In genomic region chr9:121652838-121653231, GRCh38 we compare ENCODE assay signal across 14 cellular contexts. TPM values are rescaled to one million over a fixed set of nuclear protein-coding genes. Genes with fewer than 3 reads are reported as not detected.
DNase-seq lines count a peak whose midpoint lies in the region; ATAC-seq and TF ChIP-seq lines count a peak whose summit lies in the region.
"Had no signal": no experiment of that assay in that cellular context is flagged by ENCODE, and none has a peak within 500 bp of the region (broad histone marks: within the 10 kb centered on the region; RNA-seq: fewer than 3 reads in every experiment).

No MANE protein-coding gene starts in this region.

- H3K27me3 Mint-ChIP-seq in activated T-helper 2 cell treated with anti-CD3 and anti-CD28 coated beads, Interferon-gamma antibody, Interleukin-2, Interleukin-4, amounts not matched to agents 10 μg/mL and 5 μg/mL and 100 μg/mL, durations not matched to agents 14 hours and 24 hours and 36 hours (ENCODE audit: low read depth) = peaks cover 55% of the 10 kb centered on the region
- H3K27me3 Mint-ChIP-seq in activated T-cell treated with anti-CD3 and anti-CD28 coated beads, Interleukin-2, amount 50 U/mL, for 72 hours (ENCODE audit: low read depth) = peaks cover 51% of the 10 kb centered on the region

- no peak overlapping the region for H3K27ac ChIP-seq in BLaER1 treated with 17β-estradiol and CSF1 and Interleukin-3, amounts not matched to agents 10 nM and 100 nM
- H3K27ac ChIP-seq: brain microvascular endothelial cell had no signal

- no peaks in the 10 kb centered on the region for H3K9me3 Mint-ChIP-seq in activated T-helper 2 cell treated with anti-CD3 and anti-CD28 coated beads, Interferon-gamma antibody, Interleukin-2, Interleukin-4, amounts not matched to agents 10 μg/mL and 5 μg/mL and 100 μg/mL, durations not matched to agents 14 hours and 24 hours and 36 hours
- no peaks in the 10 kb centered on the region for H3K9me3 Mint-ChIP-seq in activated T-cell treated with anti-CD3 and anti-CD28 coated beads, Interleukin-2, amount 50 U/mL, for 72 hours
- H3K9me3 Mint-ChIP-seq: naive thymus-derived CD4-positive, alpha-beta T cell had no signal

- no peaks in the 10 kb centered on the region for H3K4me1 Mint-ChIP-seq in activated T-helper 2 cell treated with anti-CD3 and anti-CD28 coated beads, Interferon-gamma antibody, Interleukin-2, Interleukin-4, amounts not matched to agents 10 μg/mL and 5 μg/mL and 100 μg/mL, durations not matched to agents 14 hours and 24 hours and 36 hours (ENCODE audit: low read depth)
- H3K4me1 Mint-ChIP-seq in activated T-cell treated with anti-CD3 and anti-CD28 coated beads, Interleukin-2, amount 50 U/mL, for 72 hours (ENCODE audit: low read depth) = peaks cover 9% of the 10 kb centered on the region

- peaks cover 34 to 45% (median 37%) of the 10 kb centered on the region in 11 experiments for H3K27me3 ChIP-seq in BLaER1 treated with 17β-estradiol and CSF1 and Interleukin-3, amounts not matched to agents 10 nM and 100 nM
- peaks cover 3% of the 10 kb centered on the region for H3K27me3 ChIP-seq in kidney epithelial cell (ENCODE audit: control insufficient read depth, insufficient read depth, low read length)

- H3K36me3 Mint-ChIP-seq in activated T-helper 2 cell treated with anti-CD3 and anti-CD28 coated beads, Interferon-gamma antibody, Interleukin-2, Interleukin-4, amounts not matched to agents 10 μg/mL and 5 μg/mL and 100 μg/mL, durations not matched to agents 14 hours and 24 hours and 36 hours (ENCODE audit: low read depth) = no peaks in the 10 kb centered on the region
- no peaks in the 10 kb centered on the region for H3K36me3 Mint-ChIP-seq in activated T-cell treated with anti-CD3 and anti-CD28 coated beads, Interleukin-2, amount 50 U/mL, for 72 hours (ENCODE audit: insufficient read depth in 2 of 2)
- H3K36me3 Mint-ChIP-seq: naive thymus-derived CD4-positive, alpha-beta T cell had no signal

- TF ChIP-seq CTCF in astrocyte of the cerebellum (IDR thresholded peaks at IDR 0.05; ENCODE audit: low read depth, low read length, missing control alignments) (no peak), kidney epithelial cell (IDR thresholded peaks at IDR 0.05; ENCODE audit: insufficient read depth, low read length, poor library complexity, severe bottlenecking) (no peak), retinal pigment epithelial cell (conservative IDR thresholded peaks at IDR 0.05; ENCODE audit: low read depth, low read length) (no peak)

- H3K4me3 ChIP-seq in BLaER1 treated with 17β-estradiol and CSF1 and Interleukin-3, amounts not matched to agents 10 nM and 100 nM = peak overlapping the region in 8 of 10 experiments; percentile 66 to 77 (median 72); a peak in 16 of 20 replicates
- H3K4me3 ChIP-seq in astrocyte of the cerebellum (ENCODE audit: low read depth, low read length) (peak overlapping the region; percentile 50), kidney epithelial cell (ENCODE audit: low read depth, low read length) (peak overlapping the region; percentile 68), retinal pigment epithelial cell (ENCODE audit: low read length) (peak overlapping the region; percentile 68)

- no peak for DNase-seq in astrocyte of the cerebellum (ENCODE audit: low read depth)
- no peak for DNase-seq in kidney epithelial cell (ENCODE audit: low read depth)
- no peak for DNase-seq in retinal pigment epithelial cell (ENCODE audit: low read depth)
- no peak for DNase-seq in activated T-helper 2 cell treated with anti-CD3 and anti-CD28 coated beads, Interferon-gamma antibody, Interleukin-2, Interleukin-4, amounts not matched to agents 10 μg/mL and 5 μg/mL and 100 μg/mL, durations not matched to agents 14 hours and 24 hours and 36 hours (ENCODE audit: low spot score)
- no peak for DNase-seq in NAMALWA (ENCODE audit: low spot score)
- DNase-seq in DMS153 treated with DMSO at 0.1 percent for 48 hours (lab: John Stamatoyannopoulos, UW; ENCODE audit: unreplicated experiment) = no peak
- no peak for DNase-seq in activated T-cell treated with anti-CD3 and anti-CD28 coated beads, Interleukin-2, amount 50 U/mL, for 72 hours
- DNase-seq: activated CD8-positive, alpha-beta memory T cell treated with anti-CD3 and anti-CD28 coated beads, Interleukin-2, amount 50 U/mL, for 48 hours; brain microvascular endothelial cell; HCEC 1CT; naive thymus-derived CD4-positive, alpha-beta T cell; NCI-H526 treated with DMSO at 0.1 percent for 48 hours had no signal

- ATAC-seq in activated T-cell treated with anti-CD3 and anti-CD28 coated beads, Interleukin-2, amount 50 U/mL, for 72 hours (replicated peaks in 1 of 2) = no peak
- ATAC-seq: naive thymus-derived CD4-positive, alpha-beta T cell had no signal

- no peaks in the 10 kb centered on the region for H3K9me3 ChIP-seq in BLaER1 treated with 17β-estradiol and CSF1 and Interleukin-3, amounts not matched to agents 10 nM and 100 nM (replicated peaks in 1 of 11)

- peaks cover 28 to 69% (median 50%) of the 10 kb centered on the region in 10 experiments for H3K4me1 ChIP-seq in BLaER1 treated with 17β-estradiol and CSF1 and Interleukin-3, amounts not matched to agents 10 nM and 100 nM

- peaks cover 0 to 56% (median 10%) of the 10 kb centered on the region in 11 experiments; a peak in 14 of 22 replicates for H4K20me1 ChIP-seq in BLaER1 treated with 17β-estradiol and CSF1 and Interleukin-3, amounts not matched to agents 10 nM and 100 nM

- no peak overlapping the region for H3K27ac Mint-ChIP-seq in activated T-helper 2 cell treated with anti-CD3 and anti-CD28 coated beads, Interferon-gamma antibody, Interleukin-2, Interleukin-4, amounts not matched to agents 10 μg/mL and 5 μg/mL and 100 μg/mL, durations not matched to agents 14 hours and 24 hours and 36 hours
- no peak overlapping the region for H3K27ac Mint-ChIP-seq in activated T-cell treated with anti-CD3 and anti-CD28 coated beads, Interleukin-2, amount 50 U/mL, for 72 hours
- H3K27ac Mint-ChIP-seq: CD14-positive monocyte; naive thymus-derived CD4-positive, alpha-beta T cell had no signal

- intact Hi-C loops in activated T-helper 2 cell treated with anti-CD3 and anti-CD28 coated beads, Interferon-gamma antibody, Interleukin-2, Interleukin-4, amounts not matched to agents 10 μg/mL and 5 μg/mL and 100 μg/mL, durations not matched to agents 14 hours and 24 hours and 36 hours (cut with micrococcal nuclease) = no loop called here

- in situ Hi-C loops in astrocyte of the cerebellum (cut with HindIII; ENCODE audit: low sequenced_read_pairs) = no loop called here

- no peaks in the 10 kb centered on the region for H3K36me3 ChIP-seq in BLaER1 treated with 17β-estradiol and CSF1 and Interleukin-3, amounts not matched to agents 10 nM and 100 nM
- H3K36me3 ChIP-seq in kidney epithelial cell (ENCODE audit: control insufficient read depth, insufficient read depth, low read length) = no peaks in the 10 kb centered on the region
- H3K36me3 ChIP-seq: brain microvascular endothelial cell had no signal

- no peak overlapping the region for H3K4me3 Mint-ChIP-seq in activated T-helper 2 cell treated with anti-CD3 and anti-CD28 coated beads, Interferon-gamma antibody, Interleukin-2, Interleukin-4, amounts not matched to agents 10 μg/mL and 5 μg/mL and 100 μg/mL, durations not matched to agents 14 hours and 24 hours and 36 hours (ENCODE audit: low read depth)
- H3K4me3 Mint-ChIP-seq in activated T-cell treated with anti-CD3 and anti-CD28 coated beads, Interleukin-2, amount 50 U/mL, for 72 hours = no peak overlapping the region

- peak overlapping the region; percentile 85 to 100 (median 97) for H3K4me2 ChIP-seq in BLaER1 treated with 17β-estradiol and CSF1 and Interleukin-3, amounts not matched to agents 10 nM and 100 nM

- H3K9ac ChIP-seq in BLaER1 treated with 17β-estradiol and CSF1 and Interleukin-3, amounts not matched to agents 10 nM and 100 nM = peak overlapping the region in 8 of 11 experiments; percentile 69 to 83 (median 80); a peak in 10 of 22 replicates

RNA-seq across cellular contexts. Expression of gene DAB2IP, which starts 1.4 kb away (rescaled TPM):
- 38.0 and 51.1 TPM in 2 replicates for total RNA-seq in kidney epithelial cell
- total RNA-seq in activated T-helper 2 cell treated with anti-CD3 and anti-CD28 coated beads, Interferon-gamma antibody, Interleukin-2, Interleukin-4, amounts not matched to agents 10 μg/mL and 5 μg/mL and 100 μg/mL, durations not matched to agents 14 hours and 24 hours and 36 hours = 0.02 TPM in 1 of 2 replicates, not detected in the other
- under 1 TPM; 0.35 to 0.74 TPM for total RNA-seq in activated T-cell treated with anti-CD3 and anti-CD28 coated beads, Interleukin-2, amount 50 U/mL, for 72 hours

Comparison
In these comparisons a context has a peak if more than half of its experiments do, and no peak if none do; other contexts are left out.
1. RNA of gene DAB2IP, which starts 1.4 kb away (total RNA-seq): 38.0 to 51.1 TPM in kidney epithelial cell; 0.35 to 0.74 TPM in activated T-cell treated with anti-CD3 and anti-CD28 coated beads, Interleukin-2, amount 50 U/mL, for 72 hours and 0.02 TPM in activated T-helper 2 cell treated with anti-CD3 and anti-CD28 coated beads, Interferon-gamma antibody, Interleukin-2, Interleukin-4, amounts not matched to agents 10 μg/mL and 5 μg/mL and 100 μg/mL, durations not matched to agents 14 hours and 24 hours and 36 hours; every median in the first group is over 10 times any median in the second.
2. Peak in every context shown above with its lines, with median percentiles within 50 percentile points of each other: H3K4me3 ChIP-seq.